ENCODE assay signal across 8 cellular contexts in genomic region chr14:60093606-60094005, GRCh38. TPM values are rescaled to one million over a fixed set of nuclear protein-coding genes. Genes with fewer than 3 reads are reported as not detected.
DNase-seq lines count a peak whose midpoint lies in the region; ATAC-seq and TF ChIP-seq lines count a peak whose summit lies in the region.

No MANE protein-coding gene starts in this region.

- ATAC-seq in HG03135 (IDR thresholded peaks at IDR 0.05; ENCODE audit: unreplicated experiment) = no peak
- ATAC-seq in HG02884 (IDR thresholded peaks at IDR 0.05; ENCODE audit: unreplicated experiment) = no peak

- TF ChIP-seq CTCF in breast epithelium (IDR thresholded peaks at IDR 0.05) (no peak), nephron (IDR thresholded peaks at IDR 0.05; ENCODE audit: unreplicated experiment in 3 of 3) (no peak)

- TF ChIP-seq POLR2A in breast epithelium (IDR thresholded peaks at IDR 0.05) = no peak

- peak overlapping the region; percentile 86 to 96 (median 93) for H3K4me3 Mint-ChIP-seq in CD8-positive, alpha-beta memory T cell
- peak overlapping the region; percentile 94 to 97 (median 94) for H3K4me3 Mint-ChIP-seq in nephron

- H3K36me3 Mint-ChIP-seq in CD8-positive, alpha-beta memory T cell = peaks cover 7 to 33% (median 7%) of the 10 kb centered on the region in 3 donors
- peaks cover 21% of the 10 kb centered on the region for H3K36me3 Mint-ChIP-seq in nephron (ENCODE audit: low read depth)

- no peaks in the 10 kb centered on the region for H3K27me3 Mint-ChIP-seq in CD8-positive, alpha-beta memory T cell
- no peaks in the 10 kb centered on the region for H3K27me3 Mint-ChIP-seq in nephron (ENCODE audit: low read depth)

- H3K27ac ChIP-seq in CD8-positive, alpha-beta memory T cell (ENCODE audit: low read depth, low read length) = no peak overlapping the region
- H3K27ac ChIP-seq in breast epithelium = peak overlapping the region; percentile 99 to 100

- peak overlapping the region; percentile 90 for H3K4me3 ChIP-seq in CD8-positive, alpha-beta memory T cell (ENCODE audit: low read length)
- peak overlapping the region in 1 of 3 donors; percentile 82 for H3K4me3 ChIP-seq in breast epithelium

- peaks cover 28% of the 10 kb centered on the region for H3K4me1 ChIP-seq in CD8-positive, alpha-beta memory T cell (ENCODE audit: insufficient read depth, low read length)
- no peaks in the 10 kb centered on the region for H3K4me1 ChIP-seq in breast epithelium

- H3K27ac Mint-ChIP-seq in CD8-positive, alpha-beta memory T cell = peak overlapping the region; percentile 85 to 99 (median 95)
- peak overlapping the region; percentile 98 for H3K27ac Mint-ChIP-seq in nephron

- no peaks in the 10 kb centered on the region for H3K27me3 ChIP-seq in CD8-positive, alpha-beta memory T cell (ENCODE audit: insufficient read depth, low read length, poor library complexity, severe bottlenecking)
- H3K27me3 ChIP-seq in breast epithelium = no peaks in the 10 kb centered on the region

- no peaks in the 10 kb centered on the region for H3K36me3 ChIP-seq in CD8-positive, alpha-beta memory T cell (ENCODE audit: insufficient read depth, low read length)
- H3K36me3 ChIP-seq in breast epithelium = no peaks in the 10 kb centered on the region

- no peaks in the 10 kb centered on the region for H3K9me3 Mint-ChIP-seq in CD8-positive, alpha-beta memory T cell
- H3K9me3 Mint-ChIP-seq in nephron = peaks cover 5% of the 10 kb centered on the region

- no peak for DNase-seq in CD8-positive, alpha-beta memory T cell
- DNase-seq in LHCN-M2 (ENCODE audit: low read depth) (peak; percentile 61), breast epithelium (ENCODE audit: low spot score in 2 of 2) (no peak), midbrain (lab: John Stamatoyannopoulos, UW) (no peak), NCI-H1048 (lab: John Stamatoyannopoulos, UW) (no peak)

- CTCF ChIA-PET in CD8-positive, alpha-beta memory T cell (lab: Charles Lee) = interaction anchor here (0.9 to 2.6 kb wide), 4 partner anchors 23 to 91 kb away, joined by 3 to 16 read pairs (median 4); partner anchors contain the start of gene DHRS7

- H3K4me1 Mint-ChIP-seq in CD8-positive, alpha-beta memory T cell = peaks cover 46 to 68% (median 59%) of the 10 kb centered on the region in 3 donors
- H3K4me1 Mint-ChIP-seq in nephron = peaks cover 51% of the 10 kb centered on the region

- H3K9me3 ChIP-seq in CD8-positive, alpha-beta memory T cell (ENCODE audit: low read length) = no peaks in the 10 kb centered on the region
- H3K9me3 ChIP-seq in breast epithelium = no peaks in the 10 kb centered on the region

- intact Hi-C loops in breast epithelium (cut with DNase I; ENCODE audit: low total_unique reads) = no loop called here

- POLR2A ChIA-PET in CD8-positive, alpha-beta memory T cell (lab: Charles Lee) = interaction anchor here (0.6 to 0.8 kb wide), 2 partner anchors 42 to 129 kb away, joined by 3 to 4 read pairs; no protein-coding TSS in a partner anchor

RNA-seq across cellular contexts. Expression of gene PCNX4, which starts 1.9 kb away (rescaled TPM):
- 10 to 100 TPM; 38.8 to 43.5 TPM for total RNA-seq in CD8-positive, alpha-beta memory T cell
- polyA plus RNA-seq in CD8-positive, alpha-beta memory T cell = 21.4 TPM
- total RNA-seq in LHCN-M2 (2014; rRNA removed) (104 and 114 TPM in 2 replicates), breast epithelium (10 to 100 TPM; 32.6 to 85.9 (median 53.7) TPM)
- 29.1 TPM for polyA plus RNA-seq in LHCN-M2 (2012)
